8 cellular contexts compared by ENCODE assay signal in the genomic region with DNA sequence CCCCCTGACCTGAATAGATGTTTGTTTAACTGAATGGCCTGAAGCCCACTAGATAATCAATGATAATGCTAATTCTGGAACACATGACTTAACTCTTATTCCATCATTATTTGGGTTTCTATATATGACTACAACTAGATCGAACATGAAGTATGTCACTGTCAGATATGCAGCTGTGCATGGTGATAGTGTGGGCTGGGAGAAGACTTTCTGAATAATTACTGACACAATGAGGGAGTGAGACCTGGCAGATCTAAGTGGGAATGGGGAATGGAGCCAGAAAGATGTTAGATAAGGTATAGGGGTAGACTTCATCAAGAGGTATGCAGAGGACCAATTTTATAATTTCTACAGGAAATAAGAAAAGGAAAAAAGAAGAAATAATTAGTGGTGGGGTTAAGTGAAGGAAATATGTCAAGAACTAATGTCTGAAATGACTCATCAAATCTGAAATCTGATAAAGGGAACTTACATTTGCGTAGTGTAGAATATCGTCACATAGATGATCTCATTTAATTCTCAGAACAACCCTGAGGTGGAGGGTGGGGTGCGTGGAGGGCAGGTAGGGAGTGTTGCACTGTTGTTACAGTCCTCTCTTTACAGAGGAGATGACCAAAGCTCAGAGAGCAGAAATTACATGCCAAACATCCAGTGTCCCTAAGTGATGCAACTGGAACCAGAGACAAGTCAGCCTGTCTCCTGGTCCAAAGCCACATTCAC.
DNase-seq lines count a peak whose midpoint lies in the region; ATAC-seq and TF ChIP-seq lines count a peak whose summit lies in the region.

No MANE protein-coding gene starts in this region.

- TF ChIP-seq EP300 in sigmoid colon (IDR thresholded peaks at IDR 0.05) = no peak

- H3K27me3 Mint-ChIP-seq in natural killer cell (ENCODE audit: low read depth in 2 of 2) = peaks cover 0 to 3% of the 10 kb centered on the region in 2 donors

- no peaks in the 10 kb centered on the region for H3K9me3 Mint-ChIP-seq in natural killer cell

- no peak overlapping the region for H3K27ac Mint-ChIP-seq in natural killer cell

- H3K9me3 ChIP-seq in hepatocyte (ENCODE audit: low read depth) = no peaks in the 10 kb centered on the region
- H3K9me3 ChIP-seq in sigmoid colon = no peaks in the 10 kb centered on the region

- DNase-seq in activated CD4-positive, alpha-beta T cell treated with anti-CD3 and anti-CD28 coated beads for 48 hours = peak; percentile 73
- DNase-seq in natural killer cell (no peak), hepatocyte (ENCODE audit: low spot score) (no peak), DMS53 treated with DMSO at 0.1 percent for 48 hours (lab: John Stamatoyannopoulos, UW; ENCODE audit: unreplicated experiment) (no peak), sigmoid colon (no peak)

- ATAC-seq in GM18505 (IDR thresholded peaks at IDR 0.05; ENCODE audit: unreplicated experiment) (peak; percentile 73), HG02938 (IDR thresholded peaks at IDR 0.05; ENCODE audit: unreplicated experiment) (peak; percentile 75), natural killer cell (peak; percentile 34 to 88 (median 38)), HG03460 (IDR thresholded peaks at IDR 0.05; ENCODE audit: unreplicated experiment) (no peak)

- H3K4me1 ChIP-seq in hepatocyte (ENCODE audit: insufficient read depth) = peaks cover 15% of the 10 kb centered on the region
- H3K4me1 ChIP-seq in sigmoid colon = peaks cover 0 to 34% (median 20%) of the 10 kb centered on the region in 4 donors

- H3K4me3 ChIP-seq in hepatocyte (no peak overlapping the region), sigmoid colon (no peak overlapping the region)

- H3K27ac ChIP-seq in hepatocyte (no peak overlapping the region), sigmoid colon (no peak overlapping the region)

- peaks cover 0 to 11% of the 10 kb centered on the region in 2 donors for H3K4me1 Mint-ChIP-seq in natural killer cell

- H3K36me3 Mint-ChIP-seq in natural killer cell = no peaks in the 10 kb centered on the region

- 87% methylated on average over 4 of the region's 4 CpGs for WGBS in hepatocyte (ENCODE audit: low lambda C conversion rate, missing lambda C conversion rate)
- WGBS in sigmoid colon, 2 donors = 71 to 83% methylated on average over 4 of the region's 4 CpGs

- H3K4me3 Mint-ChIP-seq in natural killer cell = no peak overlapping the region

- intact Hi-C loops in natural killer cell (cut with micrococcal nuclease) (no loop called here), sigmoid colon (cut with DNase I) (no loop called here)

- H3K36me3 ChIP-seq in hepatocyte (replicated peaks; ENCODE audit: insufficient read depth, low read depth) (no peaks in the 10 kb centered on the region), sigmoid colon (no peaks in the 10 kb centered on the region)

- TF ChIP-seq CTCF in natural killer cell (IDR thresholded peaks at IDR 0.05) (no peak), hepatocyte (IDR thresholded peaks at IDR 0.05; ENCODE audit: poor library complexity) (no peak), sigmoid colon (IDR thresholded peaks at IDR 0.05) (no peak)

- no peaks in the 10 kb centered on the region for H3K79me2 ChIP-seq in hepatocyte

- H3K27me3 ChIP-seq in hepatocyte (no peaks in the 10 kb centered on the region), sigmoid colon (no peaks in the 10 kb centered on the region)

- H3K9me2 ChIP-seq in hepatocyte (replicated peaks; ENCODE audit: insufficient read depth) = no peaks in the 10 kb centered on the region

- no peaks in the 10 kb centered on the region for H4K20me1 ChIP-seq in hepatocyte (ENCODE audit: insufficient read depth, poor library complexity, severe bottlenecking)

- TF ChIP-seq POLR2A in GM18505 (IDR thresholded peaks at IDR 0.05; ENCODE audit: borderline replicate concordance, extremely low read depth, insufficient read depth, insufficient read length) = no peak
- no peak for TF ChIP-seq POLR2A in sigmoid colon (IDR thresholded peaks at IDR 0.05)

- H2AFZ ChIP-seq in hepatocyte = no peak overlapping the region

- no peak overlapping the region for H3K4me2 ChIP-seq in hepatocyte
